Comparison of ENCODE assay signal across 8 cellular contexts in the genomic region with DNA sequence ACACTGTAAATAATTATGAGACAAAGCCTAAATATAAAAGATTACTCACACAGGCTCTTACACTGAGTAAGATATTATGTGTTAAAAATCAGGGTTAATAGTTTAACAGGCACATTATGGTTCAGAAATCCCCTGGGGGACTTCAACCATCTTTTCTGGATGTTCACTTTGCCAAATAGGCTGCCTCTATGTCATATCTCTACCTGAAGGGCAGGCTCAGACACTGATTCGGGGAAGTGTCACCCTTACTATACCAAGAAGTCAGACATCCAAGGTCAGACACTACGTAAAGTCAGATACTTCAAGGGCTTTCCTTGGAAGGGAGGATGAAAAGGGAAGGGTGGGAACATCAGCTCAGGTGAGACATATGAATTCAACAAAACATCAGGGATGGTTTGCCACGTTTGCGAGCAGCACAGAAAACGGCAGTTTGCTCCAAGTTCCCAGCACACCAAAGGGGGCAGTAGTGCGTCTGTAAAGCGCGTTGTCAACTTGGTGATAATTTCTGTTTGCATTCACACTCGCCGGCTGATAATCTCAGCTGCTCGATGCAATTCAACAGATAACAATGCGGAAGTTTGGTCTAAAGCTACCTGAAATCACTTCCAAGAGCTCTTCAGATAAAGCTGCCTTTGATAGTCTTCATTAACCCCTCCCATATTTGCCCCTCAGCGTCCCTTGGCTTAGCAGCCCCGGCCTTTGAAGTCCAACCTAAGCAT.
A peak's percentile ranks its signal among the peaks of the same experiment; 100 is the strongest.
DNase-seq lines count a peak whose midpoint lies in the region; ATAC-seq and TF ChIP-seq lines count a peak whose summit lies in the region.

No MANE protein-coding gene starts in this region.

- TF ChIP-seq CTCF in AG09319 (IDR thresholded peaks at IDR 0.05; ENCODE audit: low read depth, low read length): peak; percentile 83

- DNase-seq in AG09319 (ENCODE audit: extremely low read depth, low read depth) (peak; percentile 56), NCI-H2227 treated with DMSO at 0.1 percent for 48 hours (lab: John Stamatoyannopoulos, UW) (peak; percentile 77), dedifferentiated amniotic fluid mesenchymal stem cell (ENCODE audit: extremely low spot score) (peak; percentile 86), left kidney (ENCODE audit: low read depth, low spot score) (peak; percentile 92)
- peak; percentile 67 for DNase-seq in activated CD4-positive, alpha-beta T cell treated with anti-CD3 and anti-CD28 coated beads for 1 hour
- DNase-seq in stimulated activated CD4-positive, alpha-beta T cell treated with anti-CD3 and anti-CD28 coated beads, Interleukin-2, amount 100 ng/mL, for 48 hours: peak; percentile 65 to 68

- ATAC-seq in GM18870 (IDR thresholded peaks at IDR 0.05; ENCODE audit: unreplicated experiment) (peak; percentile 39), HG03139 (IDR thresholded peaks at IDR 0.05; ENCODE audit: unreplicated experiment) (peak; percentile 45)

Comparison
In these comparisons a context has a peak if more than half of its experiments do, and no peak if none do; other contexts are left out.
1. Peak in every context shown above with its lines: DNase-seq and ATAC-seq.